In the genomic region with DNA sequence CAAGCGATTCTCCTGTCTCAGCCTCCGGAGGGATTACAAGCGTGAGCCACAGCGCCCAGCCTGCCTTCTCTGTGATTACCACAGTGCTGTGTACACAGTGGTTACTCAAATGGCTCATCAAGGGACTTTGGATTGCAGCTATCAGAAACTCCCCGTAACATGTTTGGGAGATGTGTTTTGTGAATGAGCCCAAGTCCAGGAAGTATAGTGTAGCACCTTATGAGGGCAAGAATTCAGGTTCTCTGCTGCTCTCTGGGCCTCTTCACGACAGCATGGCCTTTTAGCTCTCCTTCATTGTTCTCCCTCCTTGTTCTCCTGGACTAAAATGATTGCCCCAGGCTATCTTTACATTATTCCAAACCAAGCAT, we compare ENCODE assay signal across 1 cellular context.
A peak's percentile ranks its signal among the peaks of the same experiment; 100 is the strongest.
TF ChIP-seq lines count a peak whose summit lies in the region.

No MANE protein-coding gene starts in this region.

TF ChIP-seq in HepG2, 621 proteins besides CTCF, POLR2A, EP300 and RAD21 (continued from another document and continues in another):
- peak; percentile 45; the same call in 1 of the 2 replicates for TF ChIP-seq FOXK2 (IDR thresholded peaks at IDR 0.05)
- TF ChIP-seq TSC22D2 (CRISPR knock-in tag; IDR thresholded peaks at IDR 0.05; ENCODE audit: borderline replicate concordance) = peak; percentile 62; the same call in 1 of the 2 replicates
- TF ChIP-seq PITX1 (CRISPR knock-in tag; IDR thresholded peaks at IDR 0.05) = peak; percentile 94
- TF ChIP-seq ZNF709 (CRISPR knock-in tag; IDR thresholded peaks at IDR 0.05) = no peak
- TF ChIP-seq, protein P1, sequence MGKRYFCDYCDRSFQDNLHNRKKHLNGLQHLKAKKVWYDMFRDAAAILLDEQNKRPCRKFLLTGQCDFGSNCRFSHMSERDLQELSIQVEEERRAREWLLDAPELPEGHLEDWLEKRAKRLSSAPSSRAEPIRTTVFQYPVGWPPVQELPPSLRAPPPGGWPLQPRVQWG (CRISPR knock-in tag; IDR thresholded peaks at IDR 0.05; ENCODE audit: borderline replicate concordance, low read depth) = no peak
- no peak for TF ChIP-seq ZNF615 (CRISPR knock-in tag; IDR thresholded peaks at IDR 0.05; ENCODE audit: borderline replicate concordance)
- TF ChIP-seq ZNF331 (CRISPR knock-in tag; IDR thresholded peaks at IDR 0.05) = peak; percentile 89
- TF ChIP-seq, protein P2, sequence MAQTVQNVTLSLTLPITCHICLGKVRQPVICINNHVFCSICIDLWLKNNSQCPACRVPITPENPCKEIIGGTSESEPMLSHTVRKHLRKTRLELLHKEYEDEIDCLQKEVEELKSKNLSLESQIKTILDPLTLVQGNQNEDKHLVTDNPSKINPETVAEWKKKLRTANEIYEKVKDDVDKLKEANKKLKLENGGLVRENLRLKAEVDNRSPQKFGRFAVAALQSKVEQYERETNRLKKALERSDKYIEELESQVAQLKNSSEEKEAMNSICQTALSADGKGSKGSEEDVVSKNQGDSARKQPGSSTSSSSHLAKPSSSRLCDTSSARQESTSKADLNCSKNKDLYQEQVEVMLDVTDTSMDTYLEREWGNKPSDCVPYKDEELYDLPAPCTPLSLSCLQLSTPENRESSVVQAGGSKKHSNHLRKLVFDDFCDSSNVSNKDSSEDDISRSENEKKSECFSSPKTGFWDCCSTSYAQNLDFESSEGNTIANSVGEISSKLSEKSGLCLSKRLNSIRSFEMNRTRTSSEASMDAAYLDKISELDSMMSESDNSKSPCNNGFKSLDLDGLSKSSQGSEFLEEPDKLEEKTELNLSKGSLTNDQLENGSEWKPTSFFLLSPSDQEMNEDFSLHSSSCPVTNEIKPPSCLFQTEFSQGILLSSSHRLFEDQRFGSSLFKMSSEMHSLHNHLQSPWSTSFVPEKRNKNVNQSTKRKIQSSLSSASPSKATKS (CRISPR knock-in tag; IDR thresholded peaks at IDR 0.05) = no peak
- peak; percentile 84 for TF ChIP-seq MED1 (CRISPR knock-in tag; IDR thresholded peaks at IDR 0.05)
- TF ChIP-seq SIX1 (CRISPR knock-in tag; IDR thresholded peaks at IDR 0.05; ENCODE audit: borderline replicate concordance) = peak; percentile 54; the same call in 1 of the 2 replicates
- TF ChIP-seq, protein P3, sequence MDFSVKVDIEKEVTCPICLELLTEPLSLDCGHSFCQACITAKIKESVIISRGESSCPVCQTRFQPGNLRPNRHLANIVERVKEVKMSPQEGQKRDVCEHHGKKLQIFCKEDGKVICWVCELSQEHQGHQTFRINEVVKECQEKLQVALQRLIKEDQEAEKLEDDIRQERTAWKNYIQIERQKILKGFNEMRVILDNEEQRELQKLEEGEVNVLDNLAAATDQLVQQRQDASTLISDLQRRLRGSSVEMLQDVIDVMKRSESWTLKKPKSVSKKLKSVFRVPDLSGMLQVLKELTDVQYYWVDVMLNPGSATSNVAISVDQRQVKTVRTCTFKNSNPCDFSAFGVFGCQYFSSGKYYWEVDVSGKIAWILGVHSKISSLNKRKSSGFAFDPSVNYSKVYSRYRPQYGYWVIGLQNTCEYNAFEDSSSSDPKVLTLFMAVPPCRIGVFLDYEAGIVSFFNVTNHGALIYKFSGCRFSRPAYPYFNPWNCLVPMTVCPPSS (IDR thresholded peaks at IDR 0.05) = no peak
- TF ChIP-seq EED (CRISPR knock-in tag; IDR thresholded peaks at IDR 0.05) = no peak
- no peak for TF ChIP-seq ATAD3A (CRISPR knock-in tag; IDR thresholded peaks at IDR 0.05)
- TF ChIP-seq ZNF430 (CRISPR knock-in tag; IDR thresholded peaks at IDR 0.05) = no peak
- TF ChIP-seq, protein P4, sequence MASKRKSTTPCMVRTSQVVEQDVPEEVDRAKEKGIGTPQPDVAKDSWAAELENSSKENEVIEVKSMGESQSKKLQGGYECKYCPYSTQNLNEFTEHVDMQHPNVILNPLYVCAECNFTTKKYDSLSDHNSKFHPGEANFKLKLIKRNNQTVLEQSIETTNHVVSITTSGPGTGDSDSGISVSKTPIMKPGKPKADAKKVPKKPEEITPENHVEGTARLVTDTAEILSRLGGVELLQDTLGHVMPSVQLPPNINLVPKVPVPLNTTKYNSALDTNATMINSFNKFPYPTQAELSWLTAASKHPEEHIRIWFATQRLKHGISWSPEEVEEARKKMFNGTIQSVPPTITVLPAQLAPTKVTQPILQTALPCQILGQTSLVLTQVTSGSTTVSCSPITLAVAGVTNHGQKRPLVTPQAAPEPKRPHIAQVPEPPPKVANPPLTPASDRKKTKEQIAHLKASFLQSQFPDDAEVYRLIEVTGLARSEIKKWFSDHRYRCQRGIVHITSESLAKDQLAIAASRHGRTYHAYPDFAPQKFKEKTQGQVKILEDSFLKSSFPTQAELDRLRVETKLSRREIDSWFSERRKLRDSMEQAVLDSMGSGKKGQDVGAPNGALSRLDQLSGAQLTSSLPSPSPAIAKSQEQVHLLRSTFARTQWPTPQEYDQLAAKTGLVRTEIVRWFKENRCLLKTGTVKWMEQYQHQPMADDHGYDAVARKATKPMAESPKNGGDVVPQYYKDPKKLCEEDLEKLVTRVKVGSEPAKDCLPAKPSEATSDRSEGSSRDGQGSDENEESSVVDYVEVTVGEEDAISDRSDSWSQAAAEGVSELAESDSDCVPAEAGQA (IDR thresholded peaks at IDR 0.05; ENCODE audit: low read depth) = 0 out of 2 replicates have a peak, but pooled peaks have one; percentile 51
- TF ChIP-seq, protein P4 (CRISPR knock-in tag; IDR thresholded peaks at IDR 0.05; ENCODE audit: borderline replicate concordance) = no peak
- TF ChIP-seq, protein P5, sequence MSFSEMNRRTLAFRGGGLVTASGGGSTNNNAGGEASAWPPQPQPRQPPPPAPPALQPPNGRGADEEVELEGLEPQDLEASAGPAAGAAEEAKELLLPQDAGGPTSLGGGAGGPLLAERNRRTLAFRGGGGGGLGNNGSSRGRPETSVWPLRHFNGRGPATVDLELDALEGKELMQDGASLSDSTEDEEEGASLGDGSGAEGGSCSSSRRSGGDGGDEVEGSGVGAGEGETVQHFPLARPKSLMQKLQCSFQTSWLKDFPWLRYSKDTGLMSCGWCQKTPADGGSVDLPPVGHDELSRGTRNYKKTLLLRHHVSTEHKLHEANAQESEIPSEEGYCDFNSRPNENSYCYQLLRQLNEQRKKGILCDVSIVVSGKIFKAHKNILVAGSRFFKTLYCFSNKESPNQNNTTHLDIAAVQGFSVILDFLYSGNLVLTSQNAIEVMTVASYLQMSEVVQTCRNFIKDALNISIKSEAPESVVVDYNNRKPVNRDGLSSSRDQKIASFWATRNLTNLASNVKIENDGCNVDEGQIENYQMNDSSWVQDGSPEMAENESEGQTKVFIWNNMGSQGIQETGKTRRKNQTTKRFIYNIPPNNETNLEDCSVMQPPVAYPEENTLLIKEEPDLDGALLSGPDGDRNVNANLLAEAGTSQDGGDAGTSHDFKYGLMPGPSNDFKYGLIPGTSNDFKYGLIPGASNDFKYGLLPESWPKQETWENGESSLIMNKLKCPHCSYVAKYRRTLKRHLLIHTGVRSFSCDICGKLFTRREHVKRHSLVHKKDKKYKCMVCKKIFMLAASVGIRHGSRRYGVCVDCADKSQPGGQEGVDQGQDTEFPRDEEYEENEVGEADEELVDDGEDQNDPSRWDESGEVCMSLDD (CRISPR knock-in tag; IDR thresholded peaks at IDR 0.05; ENCODE audit: borderline replicate concordance) = no peak
- no peak for TF ChIP-seq KLF11 (CRISPR knock-in tag; IDR thresholded peaks at IDR 0.05)
- TF ChIP-seq, protein P6, sequence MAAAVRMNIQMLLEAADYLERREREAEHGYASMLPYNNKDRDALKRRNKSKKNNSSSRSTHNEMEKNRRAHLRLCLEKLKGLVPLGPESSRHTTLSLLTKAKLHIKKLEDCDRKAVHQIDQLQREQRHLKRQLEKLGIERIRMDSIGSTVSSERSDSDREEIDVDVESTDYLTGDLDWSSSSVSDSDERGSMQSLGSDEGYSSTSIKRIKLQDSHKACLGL (CRISPR knock-in tag; IDR thresholded peaks at IDR 0.05) = no peak
- TF ChIP-seq, protein P7, sequence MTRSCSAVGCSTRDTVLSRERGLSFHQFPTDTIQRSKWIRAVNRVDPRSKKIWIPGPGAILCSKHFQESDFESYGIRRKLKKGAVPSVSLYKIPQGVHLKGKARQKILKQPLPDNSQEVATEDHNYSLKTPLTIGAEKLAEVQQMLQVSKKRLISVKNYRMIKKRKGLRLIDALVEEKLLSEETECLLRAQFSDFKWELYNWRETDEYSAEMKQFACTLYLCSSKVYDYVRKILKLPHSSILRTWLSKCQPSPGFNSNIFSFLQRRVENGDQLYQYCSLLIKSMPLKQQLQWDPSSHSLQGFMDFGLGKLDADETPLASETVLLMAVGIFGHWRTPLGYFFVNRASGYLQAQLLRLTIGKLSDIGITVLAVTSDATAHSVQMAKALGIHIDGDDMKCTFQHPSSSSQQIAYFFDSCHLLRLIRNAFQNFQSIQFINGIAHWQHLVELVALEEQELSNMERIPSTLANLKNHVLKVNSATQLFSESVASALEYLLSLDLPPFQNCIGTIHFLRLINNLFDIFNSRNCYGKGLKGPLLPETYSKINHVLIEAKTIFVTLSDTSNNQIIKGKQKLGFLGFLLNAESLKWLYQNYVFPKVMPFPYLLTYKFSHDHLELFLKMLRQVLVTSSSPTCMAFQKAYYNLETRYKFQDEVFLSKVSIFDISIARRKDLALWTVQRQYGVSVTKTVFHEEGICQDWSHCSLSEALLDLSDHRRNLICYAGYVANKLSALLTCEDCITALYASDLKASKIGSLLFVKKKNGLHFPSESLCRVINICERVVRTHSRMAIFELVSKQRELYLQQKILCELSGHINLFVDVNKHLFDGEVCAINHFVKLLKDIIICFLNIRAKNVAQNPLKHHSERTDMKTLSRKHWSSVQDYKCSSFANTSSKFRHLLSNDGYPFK (CRISPR knock-in tag; IDR thresholded peaks at IDR 0.05; ENCODE audit: borderline replicate concordance) = no peak
- peak; percentile 48; the same call in 1 of the 2 replicates for TF ChIP-seq ZNF772 (CRISPR knock-in tag; IDR thresholded peaks at IDR 0.05)
- peak; percentile 70; the same call in 1 of the 2 replicates for TF ChIP-seq RXRB (CRISPR knock-in tag; IDR thresholded peaks at IDR 0.05; ENCODE audit: borderline replicate concordance)
- TF ChIP-seq SP1 (IDR thresholded peaks at IDR 0.05) = no peak
- peak; percentile 47; the same call in 1 of the 2 replicates for TF ChIP-seq SP1 (CRISPR knock-in tag; IDR thresholded peaks at IDR 0.05)
- TF ChIP-seq NFIB (CRISPR knock-in tag; IDR thresholded peaks at IDR 0.05; ENCODE audit: borderline replicate concordance) = no peak
- no peak for TF ChIP-seq TAF1 (CRISPR knock-in tag; IDR thresholded peaks at IDR 0.05)
- TF ChIP-seq, protein P8, sequence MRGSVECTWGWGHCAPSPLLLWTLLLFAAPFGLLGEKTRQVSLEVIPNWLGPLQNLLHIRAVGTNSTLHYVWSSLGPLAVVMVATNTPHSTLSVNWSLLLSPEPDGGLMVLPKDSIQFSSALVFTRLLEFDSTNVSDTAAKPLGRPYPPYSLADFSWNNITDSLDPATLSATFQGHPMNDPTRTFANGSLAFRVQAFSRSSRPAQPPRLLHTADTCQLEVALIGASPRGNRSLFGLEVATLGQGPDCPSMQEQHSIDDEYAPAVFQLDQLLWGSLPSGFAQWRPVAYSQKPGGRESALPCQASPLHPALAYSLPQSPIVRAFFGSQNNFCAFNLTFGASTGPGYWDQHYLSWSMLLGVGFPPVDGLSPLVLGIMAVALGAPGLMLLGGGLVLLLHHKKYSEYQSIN (CRISPR knock-in tag; IDR thresholded peaks at IDR 0.05; ENCODE audit: borderline replicate concordance) = no peak
- TF ChIP-seq, protein P9, sequence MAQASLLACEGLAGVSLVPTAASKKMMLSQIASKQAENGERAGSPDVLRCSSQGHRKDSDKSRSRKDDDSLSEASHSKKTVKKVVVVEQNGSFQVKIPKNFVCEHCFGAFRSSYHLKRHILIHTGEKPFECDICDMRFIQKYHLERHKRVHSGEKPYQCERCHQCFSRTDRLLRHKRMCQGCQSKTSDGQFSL (CRISPR knock-in tag; IDR thresholded peaks at IDR 0.05) = 0 out of 2 replicates have a peak, but pooled peaks have one; percentile 47
- no peak for TF ChIP-seq CHD2 (IDR thresholded peaks at IDR 0.05; ENCODE audit: low read depth, low read length)
- TF ChIP-seq ZFP36L2 (CRISPR knock-in tag; IDR thresholded peaks at IDR 0.05) = no peak
- TF ChIP-seq ZNF883 (CRISPR knock-in tag; IDR thresholded peaks at IDR 0.05; ENCODE audit: not compliant biosample characterization) = no peak
- TF ChIP-seq TOPORS (CRISPR knock-in tag; IDR thresholded peaks at IDR 0.05) = 0 out of 2 replicates have a peak, but pooled peaks have one; percentile 11
- 0 out of 2 replicates have a peak, but pooled peaks have one; percentile 54 for TF ChIP-seq TBP (CRISPR knock-in tag; IDR thresholded peaks at IDR 0.05)
- TF ChIP-seq GTF3A (CRISPR knock-in tag; conservative IDR thresholded peaks at IDR 0.05) = no peak
